8 cellular contexts compared by ENCODE assay signal in genomic region chr1:223992456-223993246, GRCh38.
DNase-seq lines count a peak whose midpoint lies in the region; ATAC-seq and TF ChIP-seq lines count a peak whose summit lies in the region.
"Not testable (repeated sequence)": the region's sequence is repeated elsewhere in the genome, so short reads cannot be mapped to it uniquely, and the experiment has no call there.

No MANE protein-coding gene starts in this region.

- H3K9me3 Mint-ChIP-seq in chondrocyte (ENCODE audit: low read depth), result not testable (repeated sequence)

- not testable (repeated sequence) for H3K36me3 ChIP-seq in kidney epithelial cell (ENCODE audit: control insufficient read depth, insufficient read depth, low read length)

- peak; percentile 19 for TF ChIP-seq POLR2A in GM19099 (IDR thresholded peaks at IDR 0.05; ENCODE audit: extremely low read depth, insufficient read length, low read depth)

- ATAC-seq in HG03378 (IDR thresholded peaks at IDR 0.05; ENCODE audit: unreplicated experiment), result peak; percentile 100

- H3K27me3 Mint-ChIP-seq in chondrocyte (ENCODE audit: low read depth), result not testable (repeated sequence)

- DNase-seq in AG20443 (ENCODE audit: low spot score) (peak; percentile 96), NCI-H446 treated with DMSO at 0.1 percent for 48 hours (lab: John Stamatoyannopoulos, UW) (peak; percentile 96), chondrocyte (ENCODE audit: low spot score) (peak; percentile 100), kidney epithelial cell (ENCODE audit: low read depth) (peak; percentile 88)
- DNase-seq in activated CD4-positive, CD25-positive, alpha-beta regulatory T cell treated with anti-CD3 and anti-CD28 coated beads, Interleukin-2, amount 50 U/mL, for 72 hours, result peak; percentile 99
- peak; percentile 100 for DNase-seq in stimulated activated CD4-positive, alpha-beta T cell treated with anti-CD3 and anti-CD28 coated beads, Interleukin-15, amount 100 ng/mL, for 24 hours

- peak overlapping the region; percentile 67 for H3K4me3 ChIP-seq in kidney epithelial cell (ENCODE audit: low read depth, low read length)

- H3K4me3 Mint-ChIP-seq in chondrocyte (ENCODE audit: unreplicated experiment), result peak overlapping the region; percentile 95

- not testable (repeated sequence) for H3K27me3 ChIP-seq in kidney epithelial cell (ENCODE audit: control insufficient read depth, insufficient read depth, low read length)

- H3K27ac Mint-ChIP-seq in chondrocyte (ENCODE audit: unreplicated experiment), result peak overlapping the region; percentile 100

- H3K4me1 Mint-ChIP-seq in chondrocyte (ENCODE audit: low read depth), result peaks cover 12% of the 10 kb centered on the region

- not testable (repeated sequence) for H3K36me3 Mint-ChIP-seq in chondrocyte (ENCODE audit: low read depth)

- TF ChIP-seq CTCF in chondrocyte (IDR thresholded peaks at IDR 0.05), result peak; percentile 12
- not testable (repeated sequence) for TF ChIP-seq CTCF in kidney epithelial cell (IDR thresholded peaks at IDR 0.05; ENCODE audit: insufficient read depth, low read length, poor library complexity, severe bottlenecking)

Comparison
In these comparisons a context has a peak if more than half of its experiments do, and no peak if none do; other contexts are left out.
1. Peak in every context shown above with its lines: DNase-seq, ATAC-seq and H3K4me3 ChIP-seq.